ENCODE assay signal across 20 cellular contexts in the genomic region with DNA sequence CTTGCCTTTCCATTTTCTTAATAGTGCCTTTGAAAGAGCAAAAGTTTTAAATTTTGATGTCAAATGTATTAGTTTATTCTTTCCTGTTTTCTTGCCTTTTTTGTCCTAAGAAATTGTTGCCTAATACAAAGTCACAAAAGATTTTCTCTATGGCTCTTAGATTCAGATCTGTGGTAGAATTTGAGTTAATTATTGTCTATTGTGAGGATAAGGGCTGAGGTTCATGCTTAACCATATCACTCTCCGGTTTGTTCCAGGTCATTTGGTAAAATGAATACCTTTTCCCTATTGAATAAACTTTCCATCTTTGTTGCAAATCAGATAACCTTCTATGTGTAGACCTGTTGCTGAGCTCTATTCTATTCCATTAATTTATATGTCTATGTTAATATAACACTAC.
"Had no signal": no experiment of that assay in that cellular context is flagged by ENCODE, and none has a peak within 500 bp of the region (broad histone marks: within the 10 kb centered on the region; RNA-seq: fewer than 3 reads in every experiment).

No MANE protein-coding gene starts in this region.

- H3K4me2 ChIP-seq: KMS-11, SK-N-SH had no signal

- ATAC-seq: K562 had no signal

- FAIRE-seq: K562 had no signal

- H3K4me3 Mint-ChIP-seq: IgD-negative memory B cell had no signal

- H3K4me3 ChIP-seq: K562 had no signal

- H3K9ac ChIP-seq: KMS-11, SK-N-SH had no signal

- H3K27ac Mint-ChIP-seq: IgD-negative memory B cell had no signal

- H3K27me3 Mint-ChIP-seq: IgD-negative memory B cell had no signal

- H3K27ac ChIP-seq: KMS-11, RWPE1 had no signal

- DNase-seq: Kasumi-1, MM.1S, NCI-H1092 treated with DMSO at 0.1 percent for 48 hours, NCI-H1436, NCI-H187, NCI-H2029, NCI-H2081 treated with DMSO at 0.1 percent for 48 hours, NCI-H2171, NCI-H226, NCI-H446, NCI-H510A, NCI-H524 treated with DMSO at 0.1 percent for 48 hours, NCI-H69, NCI-H774, SHP77, SK-N-SH had no signal
